Comparison of ENCODE assay signal across 11 cellular contexts in genomic region chr4:104772849-104773248, GRCh38.
A peak's percentile ranks its signal among the peaks of the same experiment; 100 is the strongest.
DNase-seq lines count a peak whose midpoint lies in the region; ATAC-seq and FAIRE-seq lines count a peak whose summit lies in the region.
"Had no signal": no experiment of that assay in that cellular context is flagged by ENCODE, and none has a peak within 500 bp of the region (broad histone marks: within the 10 kb centered on the region; RNA-seq: fewer than 3 reads in every experiment).

No MANE protein-coding gene starts in this region.

- H3K36me3 Mint-ChIP-seq in activated naive CD8-positive, alpha-beta T cell treated with anti-CD3 and anti-CD28 coated beads, Interleukin-2, amount 10 ng/mL, durations not matched to agents 7 days and 5 days: no peaks in the 10 kb centered on the region

- peak; percentile 80 for ATAC-seq in GM18867 (IDR thresholded peaks at IDR 0.05; ENCODE audit: unreplicated experiment)
- peak; percentile 64 for ATAC-seq in GM21526 (IDR thresholded peaks at IDR 0.05; ENCODE audit: low FRiP score, unreplicated experiment)
- peak; percentile 79 for ATAC-seq in HG03108 (IDR thresholded peaks at IDR 0.05; ENCODE audit: unreplicated experiment)
- peak; percentile 54 for ATAC-seq in activated naive CD8-positive, alpha-beta T cell treated with anti-CD3 and anti-CD28 coated beads, Interleukin-2, amount 10 ng/mL, durations not matched to agents 7 days and 5 days (ENCODE audit: low read depth)
- ATAC-seq: gastrocnemius medialis had no signal

- peaks cover 2% of the 10 kb centered on the region for H3K9me3 Mint-ChIP-seq in activated naive CD8-positive, alpha-beta T cell treated with anti-CD3 and anti-CD28 coated beads, Interleukin-2, amount 10 ng/mL, durations not matched to agents 7 days and 5 days

- no peaks in the 10 kb centered on the region for H3K27me3 Mint-ChIP-seq in activated naive CD8-positive, alpha-beta T cell treated with anti-CD3 and anti-CD28 coated beads, Interleukin-2, amount 10 ng/mL, durations not matched to agents 7 days and 5 days

- no peak for DNase-seq in activated naive CD8-positive, alpha-beta T cell treated with anti-CD3 and anti-CD28 coated beads, Interleukin-2, amount 10 ng/mL, durations not matched to agents 7 days and 5 days
- DNase-seq in RCC 7860 (ENCODE audit: low spot score): no peak
- no peak for DNase-seq in mesenteric fat pad (ENCODE audit: low spot score)
- DNase-seq in HCEC 1CT: no peak
- DNase-seq: activated naive CD4-positive, alpha-beta T cell treated with Interleukin-2 at 50 U/mL for 16 hours; gastrocnemius medialis; NCI-H1930; upper lobe of left lung had no signal

- H3K27ac Mint-ChIP-seq in activated naive CD8-positive, alpha-beta T cell treated with anti-CD3 and anti-CD28 coated beads, Interleukin-2, amount 10 ng/mL, durations not matched to agents 7 days and 5 days: no peak overlapping the region

- peaks cover 2% of the 10 kb centered on the region for H3K4me1 Mint-ChIP-seq in activated naive CD8-positive, alpha-beta T cell treated with anti-CD3 and anti-CD28 coated beads, Interleukin-2, amount 10 ng/mL, durations not matched to agents 7 days and 5 days

- POLR2A ChIA-PET in activated naive CD8-positive, alpha-beta T cell treated with anti-CD3 and anti-CD28 coated beads, Interleukin-2, amount 10 ng/mL, durations not matched to agents 7 days and 5 days (lab: Charles Lee): no interaction called here

- no peak for FAIRE-seq in RCC 7860 (lab: Jason Lieb, UNC)

- H3K4me3 Mint-ChIP-seq in activated naive CD8-positive, alpha-beta T cell treated with anti-CD3 and anti-CD28 coated beads, Interleukin-2, amount 10 ng/mL, durations not matched to agents 7 days and 5 days: peak overlapping the region; percentile 39
